ENCODE assay signal across 9 cellular contexts in genomic region chr1:172609528-172609927, GRCh38. TPM values are rescaled to one million over a fixed set of nuclear protein-coding genes. Genes with fewer than 3 reads are reported as not detected.
A peak's percentile ranks its signal among the peaks of the same experiment; 100 is the strongest.
DNase-seq lines count a peak whose midpoint lies in the region; ATAC-seq and TF ChIP-seq lines count a peak whose summit lies in the region.
"Had no signal": no experiment of that assay in that cellular context is flagged by ENCODE, and none has a peak within 500 bp of the region (broad histone marks: within the 10 kb centered on the region; RNA-seq: fewer than 3 reads in every experiment).

No MANE protein-coding gene starts in this region.

- H3K9me3 Mint-ChIP-seq in CD8-positive, alpha-beta T cell, result no peaks in the 10 kb centered on the region
- H3K9me3 Mint-ChIP-seq in activated CD8-positive, alpha-beta T cell treated with anti-CD3 and anti-CD28 coated beads for 36 hours, result no peaks in the 10 kb centered on the region
- H3K9me3 Mint-ChIP-seq in activated CD4-positive, alpha-beta T cell treated with anti-CD3 and anti-CD28 coated beads for 36 hours (ENCODE audit: low read depth), result no peaks in the 10 kb centered on the region

- peak; percentile 78 for ATAC-seq in CD8-positive, alpha-beta T cell
- ATAC-seq in activated CD8-positive, alpha-beta T cell treated with anti-CD3 and anti-CD28 coated beads for 36 hours, result peak; percentile 73
- ATAC-seq in left lung, result peak; percentile 47
- ATAC-seq in activated CD4-positive, alpha-beta T cell treated with anti-CD3 and anti-CD28 coated beads for 36 hours, result no peak

- H3K27me3 ChIP-seq in CD8-positive, alpha-beta T cell (ENCODE audit: insufficient read depth, low read length), result no peaks in the 10 kb centered on the region
- H3K27me3 ChIP-seq in left lung, result no peaks in the 10 kb centered on the region

- H3K4me3 ChIP-seq in CD8-positive, alpha-beta T cell (ENCODE audit: low read depth, low read length), result no peak overlapping the region
- no peak overlapping the region for H3K4me3 ChIP-seq in left lung

- CTCF ChIA-PET in CD8-positive, alpha-beta T cell (lab: Charles Lee), result interaction anchor here (0.7 to 6.5 kb wide), 18 partner anchors 9 to 158 kb away, joined by 3 to 141 read pairs (median 4); partner anchors contain the start of gene FASLG
- CTCF ChIA-PET in activated CD8-positive, alpha-beta T cell treated with anti-CD3 and anti-CD28 coated beads for 36 hours (lab: Charles Lee), result interaction anchor here (0.8 to 10.6 kb wide), 30 partner anchors 9 to 349 kb away, joined by 3 to 138 read pairs (median 4); partner anchors contain the start of gene FASLG
- CTCF ChIA-PET in activated CD4-positive, alpha-beta T cell treated with anti-CD3 and anti-CD28 coated beads for 36 hours (lab: Charles Lee), result interaction anchor here (0.7 to 6.1 kb wide), 21 partner anchors 10 to 378 kb away, joined by 3 to 196 read pairs (median 4); partner anchors contain the start of gene FASLG

- peaks cover 7% of the 10 kb centered on the region for H3K36me3 ChIP-seq in CD8-positive, alpha-beta T cell (ENCODE audit: insufficient read depth, low read length)
- H3K36me3 ChIP-seq in left lung, result peaks cover 0 to 36% of the 10 kb centered on the region in 2 donors

- no peak overlapping the region for H3K4me3 Mint-ChIP-seq in CD8-positive, alpha-beta T cell
- no peak overlapping the region for H3K4me3 Mint-ChIP-seq in activated CD8-positive, alpha-beta T cell treated with anti-CD3 and anti-CD28 coated beads for 36 hours
- H3K4me3 Mint-ChIP-seq in activated CD4-positive, alpha-beta T cell treated with anti-CD3 and anti-CD28 coated beads for 36 hours, result no peak overlapping the region

- H3K27me3 Mint-ChIP-seq in CD8-positive, alpha-beta T cell (ENCODE audit: low read depth), result no peaks in the 10 kb centered on the region
- no peaks in the 10 kb centered on the region for H3K27me3 Mint-ChIP-seq in activated CD8-positive, alpha-beta T cell treated with anti-CD3 and anti-CD28 coated beads for 36 hours
- no peaks in the 10 kb centered on the region for H3K27me3 Mint-ChIP-seq in activated CD4-positive, alpha-beta T cell treated with anti-CD3 and anti-CD28 coated beads for 36 hours

- peaks cover 4% of the 10 kb centered on the region for H3K4me1 Mint-ChIP-seq in CD8-positive, alpha-beta T cell (ENCODE audit: low read depth)
- peaks cover under 1% of the 10 kb centered on the region for H3K4me1 Mint-ChIP-seq in activated CD8-positive, alpha-beta T cell treated with anti-CD3 and anti-CD28 coated beads for 36 hours (ENCODE audit: low read depth)
- peaks cover 7% of the 10 kb centered on the region for H3K4me1 Mint-ChIP-seq in activated CD4-positive, alpha-beta T cell treated with anti-CD3 and anti-CD28 coated beads for 36 hours

- intact Hi-C loops in CD8-positive, alpha-beta T cell (cut with DNase I, micrococcal nuclease), result loop anchor here (1.0 to 5.0 kb wide), 2 partner anchors 53 to 110 kb away; no protein-coding TSS in a partner anchor
- intact Hi-C loops in activated CD8-positive, alpha-beta T cell treated with anti-CD3 and anti-CD28 coated beads for 36 hours (cut with micrococcal nuclease), result loop anchor here (2.0 kb wide), 1 partner anchor 109 kb away; no protein-coding TSS in a partner anchor
- intact Hi-C loops in left lung (cut with DNase I), result no loop called here
- intact Hi-C loops in activated CD4-positive, alpha-beta T cell treated with anti-CD3 and anti-CD28 coated beads for 36 hours (cut with DNase I, micrococcal nuclease), result loop anchor here (1.0 kb wide), 2 partner anchors 110 to 119 kb away; no protein-coding TSS in a partner anchor

- H3K27ac ChIP-seq in CD8-positive, alpha-beta T cell (ENCODE audit: low read depth, low read length), result no peak overlapping the region
- no peak overlapping the region for H3K27ac ChIP-seq in left lung

- POLR2A ChIA-PET in CD8-positive, alpha-beta T cell (lab: Charles Lee), result interaction anchor here (0.9 to 1.5 kb wide), 2 partner anchors 30 to 110 kb away, joined by 4 to 6 read pairs; no protein-coding TSS in a partner anchor
- POLR2A ChIA-PET in activated CD8-positive, alpha-beta T cell treated with anti-CD3 and anti-CD28 coated beads for 36 hours (lab: Charles Lee), result no interaction called here
- POLR2A ChIA-PET in activated CD4-positive, alpha-beta T cell treated with anti-CD3 and anti-CD28 coated beads for 36 hours (lab: Charles Lee), result no interaction called here

- peak; percentile 74 for TF ChIP-seq CTCF in CD8-positive, alpha-beta T cell (IDR thresholded peaks at IDR 0.05)
- peak; percentile 51 for TF ChIP-seq CTCF in activated CD8-positive, alpha-beta T cell treated with anti-CD3 and anti-CD28 coated beads for 36 hours (IDR thresholded peaks at IDR 0.05)
- no peak for TF ChIP-seq CTCF in left lung (IDR thresholded peaks at IDR 0.05)

- H3K27ac Mint-ChIP-seq in CD8-positive, alpha-beta T cell, result no peak overlapping the region
- no peak overlapping the region for H3K27ac Mint-ChIP-seq in activated CD8-positive, alpha-beta T cell treated with anti-CD3 and anti-CD28 coated beads for 36 hours
- H3K27ac Mint-ChIP-seq in activated CD4-positive, alpha-beta T cell treated with anti-CD3 and anti-CD28 coated beads for 36 hours, result no peak overlapping the region

- H3K36me3 Mint-ChIP-seq in CD8-positive, alpha-beta T cell, result peaks cover 43% of the 10 kb centered on the region
- H3K36me3 Mint-ChIP-seq in activated CD8-positive, alpha-beta T cell treated with anti-CD3 and anti-CD28 coated beads for 36 hours (ENCODE audit: low read depth), result peaks cover 22% of the 10 kb centered on the region
- H3K36me3 Mint-ChIP-seq in activated CD4-positive, alpha-beta T cell treated with anti-CD3 and anti-CD28 coated beads for 36 hours (ENCODE audit: low read depth), result peaks cover 24% of the 10 kb centered on the region

- DNase-seq in CD8-positive, alpha-beta T cell, result no peak
- DNase-seq in HT-29 (ENCODE audit: low spot score) (peak; percentile 45), left lung (no peak), putamen (ENCODE audit: low spot score) (no peak), iPS-NIHi7 (ENCODE audit: extremely low spot score) (no peak), NCI-H2029 (lab: John Stamatoyannopoulos, UW) (no peak)
- no peak for DNase-seq in activated CD8-positive, alpha-beta T cell treated with anti-CD3 and anti-CD28 coated beads for 36 hours
- DNase-seq in activated CD4-positive, alpha-beta T cell treated with anti-CD3 and anti-CD28 coated beads for 36 hours, result no peak
- DNase-seq: glutamatergic neuron had no signal

- no peaks in the 10 kb centered on the region for H3K9me3 ChIP-seq in CD8-positive, alpha-beta T cell (ENCODE audit: low read length)
- no peaks in the 10 kb centered on the region for H3K9me3 ChIP-seq in left lung

- H3K4me1 ChIP-seq in CD8-positive, alpha-beta T cell (ENCODE audit: insufficient read depth, low read length), result no peaks in the 10 kb centered on the region
- no peaks in the 10 kb centered on the region for H3K4me1 ChIP-seq in left lung

RNA-seq across cellular contexts. Expression of gene FASLG, which starts 49.4 kb away (rescaled TPM):
- total RNA-seq in CD8-positive, alpha-beta T cell, result 1 to 10 TPM; 3.0 to 3.5 TPM
- total RNA-seq in HT-29 (2014; rRNA removed; shearing (Covaris generic)), result 0.31 TPM in 1 of 2 replicates, not detected in the other
- 1 to 10 TPM; 7.0 to 8.4 TPM for total RNA-seq in activated CD8-positive, alpha-beta T cell treated with anti-CD3 and anti-CD28 coated beads for 36 hours
- total RNA-seq in left lung, result 1 to 10 TPM in 1 of 2 donors, under 1 TPM in 1; 0.82 to 1.4 TPM
- total RNA-seq in activated CD4-positive, alpha-beta T cell treated with anti-CD3 and anti-CD28 coated beads for 36 hours, result 1 to 10 TPM; 3.6 to 4.0 TPM

Comparison
In these comparisons a context has a peak if more than half of its experiments do, and no peak if none do; other contexts are left out.
1. CTCF ChIP-seq: peak in CD8-positive, alpha-beta T cell (single experiment) and activated CD8-positive, alpha-beta T cell treated with anti-CD3 and anti-CD28 coated beads for 36 hours (single experiment); none in left lung (0 of 2).
2. intact Hi-C loops: an anchor here in CD8-positive, alpha-beta T cell (1.0 to 5.0 kb wide), activated CD8-positive, alpha-beta T cell treated with anti-CD3 and anti-CD28 coated beads for 36 hours (2.0 kb wide) and activated CD4-positive, alpha-beta T cell treated with anti-CD3 and anti-CD28 coated beads for 36 hours (1.0 kb wide); none called in left lung.